In the genomic region with DNA sequence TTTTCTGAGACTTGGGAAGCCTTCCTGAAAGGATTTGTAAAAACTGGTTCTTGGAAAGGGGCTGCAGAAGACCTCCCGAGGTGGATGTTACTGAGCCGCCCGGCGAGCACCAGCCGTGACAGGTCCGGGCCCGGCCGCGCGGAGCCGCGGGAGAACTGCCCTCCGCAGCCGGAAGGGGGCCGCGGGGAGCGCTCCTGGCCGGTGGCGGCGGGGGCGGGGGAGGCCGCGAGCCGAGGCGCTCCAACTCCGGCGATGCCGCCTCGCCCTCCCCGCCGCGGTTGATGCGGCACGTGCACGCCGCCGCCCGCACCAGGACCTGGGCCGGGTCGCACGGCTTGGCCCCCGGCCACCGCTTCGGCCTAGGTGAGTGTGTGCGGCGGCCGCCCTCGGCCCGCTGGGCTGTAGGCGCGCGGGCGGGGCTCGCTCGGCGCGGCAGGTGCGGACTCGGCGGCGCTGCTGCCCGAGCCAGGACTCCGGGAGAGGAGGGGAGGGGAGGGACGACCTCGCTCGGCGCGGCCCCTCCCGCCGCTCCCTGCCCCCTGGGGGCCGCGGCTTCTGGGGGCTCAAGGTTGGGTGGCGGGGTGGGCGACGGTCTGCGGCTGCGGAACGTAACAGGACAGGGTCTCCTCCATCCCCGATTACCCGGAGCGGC, we compare ENCODE assay signal across 8 cellular contexts. TPM values are rescaled to one million over a fixed set of nuclear protein-coding genes. Genes with fewer than 3 reads are reported as not detected.
DNase-seq lines count a peak whose midpoint lies in the region; ATAC-seq and TF ChIP-seq lines count a peak whose summit lies in the region.

No MANE protein-coding gene starts in this region.

- H3K36me3 ChIP-seq in mucosa of descending colon (ENCODE audit: low read depth) = no peaks in the 10 kb centered on the region

- peak overlapping the region; percentile 86 for H3K4me3 Mint-ChIP-seq in stimulated activated effector memory CD8-positive, alpha-beta T cell treated with anti-CD3 and anti-CD28 coated beads, Interleukin-12 subunit alpha, Interleukin-12 subunit beta, amount 100 ng/mL, for 72 hours

- peaks cover 63% of the 10 kb centered on the region for H3K36me3 Mint-ChIP-seq in stimulated activated effector memory CD8-positive, alpha-beta T cell treated with anti-CD3 and anti-CD28 coated beads, Interleukin-12 subunit alpha, Interleukin-12 subunit beta, amount 100 ng/mL, for 72 hours

- peaks cover 39% of the 10 kb centered on the region for H3K4me1 Mint-ChIP-seq in stimulated activated effector memory CD8-positive, alpha-beta T cell treated with anti-CD3 and anti-CD28 coated beads, Interleukin-12 subunit alpha, Interleukin-12 subunit beta, amount 100 ng/mL, for 72 hours

- peak overlapping the region; percentile 95 for H3K27ac Mint-ChIP-seq in stimulated activated effector memory CD8-positive, alpha-beta T cell treated with anti-CD3 and anti-CD28 coated beads, Interleukin-12 subunit alpha, Interleukin-12 subunit beta, amount 100 ng/mL, for 72 hours

- no peaks in the 10 kb centered on the region for H3K4me1 ChIP-seq in mucosa of descending colon (ENCODE audit: low read depth)

- H3K9me3 Mint-ChIP-seq in stimulated activated effector memory CD8-positive, alpha-beta T cell treated with anti-CD3 and anti-CD28 coated beads, Interleukin-12 subunit alpha, Interleukin-12 subunit beta, amount 100 ng/mL, for 72 hours = no peaks in the 10 kb centered on the region

- intact Hi-C loops in mucosa of descending colon (cut with DNase I, micrococcal nuclease) = loop anchor here in 1 of 2 donors (5.0 to 10.0 kb wide), 2 partner anchors 204 to 257 kb away; no protein-coding TSS in a partner anchor

- ATAC-seq in GM18868 (IDR thresholded peaks at IDR 0.05; ENCODE audit: unreplicated experiment) (peak; percentile 58), HG03097 (IDR thresholded peaks at IDR 0.05; ENCODE audit: low FRiP score, unreplicated experiment) (peak; percentile 57), mucosa of descending colon (peak; percentile 80)
- ATAC-seq in stimulated activated effector memory CD8-positive, alpha-beta T cell treated with anti-CD3 and anti-CD28 coated beads, Interleukin-12 subunit alpha, Interleukin-12 subunit beta, amount 100 ng/mL, for 72 hours = peak; percentile 79

- H3K9me3 ChIP-seq in mucosa of descending colon = no peaks in the 10 kb centered on the region

- DNase-seq in AML-193 (lab: John Stamatoyannopoulos, UW) (peak; percentile 54 to 59), NCI-H774 (lab: John Stamatoyannopoulos, UW) (peak; percentile 22), activated T-cell treated with anti-CD3 and anti-CD28 coated beads for 24 hours (ENCODE audit: low read depth) (peak; percentile 33), epithelial cell of proximal tubule (ENCODE audit: low read depth) (no peak), mucosa of descending colon (peak; percentile 79 to 90 (median 83))
- peak; percentile 69 to 84 for DNase-seq in stimulated activated effector memory CD8-positive, alpha-beta T cell treated with anti-CD3 and anti-CD28 coated beads, Interleukin-12 subunit alpha, Interleukin-12 subunit beta, amount 100 ng/mL, for 72 hours (ENCODE audit: low spot score in 2 of 2)

- TF ChIP-seq CTCF in epithelial cell of proximal tubule (conservative IDR thresholded peaks at IDR 0.05; ENCODE audit: low read depth, low read length) (no peak), mucosa of descending colon (IDR thresholded peaks at IDR 0.05) (peak; percentile 68)

- H3K4me3 ChIP-seq in epithelial cell of proximal tubule (ENCODE audit: low read depth, low read length) (peak overlapping the region; percentile 79), mucosa of descending colon (peak overlapping the region; percentile 64)

RNA-seq across cellular contexts. Expression of a gene that starts 1.7 kb away (rescaled TPM):
- total RNA-seq in epithelial cell of proximal tubule = 6.4 and 14.8 TPM in 2 replicates
- 10 to 100 TPM; 26.5 to 46.4 (median 27.2) TPM for total RNA-seq in mucosa of descending colon
